Comparison of ENCODE assay signal across 10 cellular contexts in genomic region chr12:118064608-118065007, GRCh38. TPM values are rescaled to one million over a fixed set of nuclear protein-coding genes. Genes with fewer than 3 reads are reported as not detected.
DNase-seq lines count a peak whose midpoint lies in the region; ATAC-seq and TF ChIP-seq lines count a peak whose summit lies in the region.
"Had no signal": no experiment of that assay in that cellular context is flagged by ENCODE, and none has a peak within 500 bp of the region (broad histone marks: within the 10 kb centered on the region; RNA-seq: fewer than 3 reads in every experiment).

No MANE protein-coding gene starts in this region.

- H4K20me1 ChIP-seq in Loucy (ENCODE audit: insufficient read depth, low read length, poor library complexity, severe bottlenecking) = peaks cover 3% of the 10 kb centered on the region

- H3K9me3 ChIP-seq in Loucy (ENCODE audit: insufficient read depth, low read depth, low read length) (no peaks in the 10 kb centered on the region), psoas muscle (no peaks in the 10 kb centered on the region)

- no peak overlapping the region for H3K9ac ChIP-seq in Loucy (ENCODE audit: low read depth, low read length, poor library complexity, severe bottlenecking)

- no peak overlapping the region for H2AFZ ChIP-seq in Loucy (ENCODE audit: low read length)

- H3K27ac ChIP-seq in psoas muscle = no peak overlapping the region

- H3K4me3 Mint-ChIP-seq in activated CD4-positive, alpha-beta T cell treated with anti-CD3 and anti-CD28 coated beads for 36 hours = peak overlapping the region; percentile 38
- peak overlapping the region; percentile 42 for H3K4me3 Mint-ChIP-seq in stimulated activated memory B cell treated with anti-CD40 and anti-IgM and Interleukin-4, amounts not matched to agents 10 μg/mL and 1 μg/mL and 100 μg/mL, for 72 hours

- no peak overlapping the region for H3K4me3 ChIP-seq in Loucy (ENCODE audit: low read length, poor library complexity, severe bottlenecking)
- no peak overlapping the region for H3K4me3 ChIP-seq in choroid plexus epithelial cell (ENCODE audit: low read depth, low read length)
- H3K4me3 ChIP-seq in psoas muscle = no peak overlapping the region

- CTCF ChIA-PET in activated CD4-positive, alpha-beta T cell treated with anti-CD3 and anti-CD28 coated beads for 36 hours (lab: Charles Lee) = interaction anchor here (0.6 to 4.2 kb wide), 14 partner anchors 9 to 190 kb away, joined by 3 to 32 read pairs (median 4); partner anchors contain the start of gene KSR2

- 0 out of 2 replicates have a peak, but pooled peaks cover 7% of the 10 kb centered on the region for H3F3A ChIP-seq in Loucy (ENCODE audit: low read depth)

- peak; percentile 53 for ATAC-seq in activated CD4-positive, alpha-beta T cell treated with anti-CD3 and anti-CD28 coated beads for 36 hours
- peak; percentile 57 for ATAC-seq in stimulated activated memory B cell treated with anti-CD40 and anti-IgM and Interleukin-4, amounts not matched to agents 10 μg/mL and 1 μg/mL and 100 μg/mL, for 72 hours
- ATAC-seq in psoas muscle = no peak

- TF ChIP-seq CTCF in Loucy (conservative IDR thresholded peaks at IDR 0.05; ENCODE audit: low read length) (peak; percentile 59), choroid plexus epithelial cell (conservative IDR thresholded peaks at IDR 0.05; ENCODE audit: low read depth, low read length) (peak; percentile 47), psoas muscle (IDR thresholded peaks at IDR 0.05) (no peak)

- peaks cover 14% of the 10 kb centered on the region for H3K36me3 Mint-ChIP-seq in activated CD4-positive, alpha-beta T cell treated with anti-CD3 and anti-CD28 coated beads for 36 hours (ENCODE audit: low read depth)
- H3K36me3 Mint-ChIP-seq in stimulated activated memory B cell treated with anti-CD40 and anti-IgM and Interleukin-4, amounts not matched to agents 10 μg/mL and 1 μg/mL and 100 μg/mL, for 72 hours = no peaks in the 10 kb centered on the region

- H3K4me1 ChIP-seq in Loucy (ENCODE audit: insufficient read depth, low read length, poor library complexity, severe bottlenecking) (peaks cover 25% of the 10 kb centered on the region), psoas muscle (peaks cover 3% of the 10 kb centered on the region)

- H3K4me2 ChIP-seq in Loucy (ENCODE audit: low read depth, low read length, poor library complexity, severe bottlenecking) = peak overlapping the region; percentile 44

- no peaks in the 10 kb centered on the region for H3K36me3 ChIP-seq in Loucy (ENCODE audit: insufficient read depth, low read length)
- peaks cover 0 to 18% of the 10 kb centered on the region in 2 donors for H3K36me3 ChIP-seq in psoas muscle (ENCODE audit: insufficient read depth in 1 of 2, low read depth in 1 of 2)

- POLR2A ChIA-PET in activated CD4-positive, alpha-beta T cell treated with anti-CD3 and anti-CD28 coated beads for 36 hours (lab: Charles Lee) = interaction anchor here (0.6 to 1.0 kb wide), 5 partner anchors 18 to 1331 kb away, joined by 3 to 7 read pairs (median 3); no protein-coding TSS in a partner anchor

- peaks cover 43% of the 10 kb centered on the region for H3K4me1 Mint-ChIP-seq in activated CD4-positive, alpha-beta T cell treated with anti-CD3 and anti-CD28 coated beads for 36 hours
- peaks cover 47% of the 10 kb centered on the region for H3K4me1 Mint-ChIP-seq in stimulated activated memory B cell treated with anti-CD40 and anti-IgM and Interleukin-4, amounts not matched to agents 10 μg/mL and 1 μg/mL and 100 μg/mL, for 72 hours

- no peaks in the 10 kb centered on the region for H3K27me3 ChIP-seq in Loucy (ENCODE audit: insufficient read depth, low read length, poor library complexity, severe bottlenecking)
- H3K27me3 ChIP-seq in psoas muscle (ENCODE audit: insufficient read depth in 3 of 3, low read length in 2 of 3) = no peaks in the 10 kb centered on the region

- H3K27me3 Mint-ChIP-seq in activated CD4-positive, alpha-beta T cell treated with anti-CD3 and anti-CD28 coated beads for 36 hours = peaks cover 12% of the 10 kb centered on the region
- H3K27me3 Mint-ChIP-seq in stimulated activated memory B cell treated with anti-CD40 and anti-IgM and Interleukin-4, amounts not matched to agents 10 μg/mL and 1 μg/mL and 100 μg/mL, for 72 hours = peaks cover 17% of the 10 kb centered on the region

- H3K9me3 Mint-ChIP-seq in activated CD4-positive, alpha-beta T cell treated with anti-CD3 and anti-CD28 coated beads for 36 hours (ENCODE audit: low read depth) = no peaks in the 10 kb centered on the region
- no peaks in the 10 kb centered on the region for H3K9me3 Mint-ChIP-seq in stimulated activated memory B cell treated with anti-CD40 and anti-IgM and Interleukin-4, amounts not matched to agents 10 μg/mL and 1 μg/mL and 100 μg/mL, for 72 hours

- peak overlapping the region; percentile 60 for H3K27ac Mint-ChIP-seq in activated CD4-positive, alpha-beta T cell treated with anti-CD3 and anti-CD28 coated beads for 36 hours
- H3K27ac Mint-ChIP-seq in stimulated activated memory B cell treated with anti-CD40 and anti-IgM and Interleukin-4, amounts not matched to agents 10 μg/mL and 1 μg/mL and 100 μg/mL, for 72 hours = peak overlapping the region; percentile 75

- DNase-seq in activated CD4-positive, alpha-beta T cell treated with anti-CD3 and anti-CD28 coated beads for 36 hours = peak; percentile 37
- no peak for DNase-seq in activated CD4-positive, alpha-beta T cell treated with anti-CD3 and anti-CD28 coated beads, Interleukin-2, amount 50 U/mL, for 4 hours
- DNase-seq in choroid plexus epithelial cell (ENCODE audit: low read depth) = peak; percentile 33
- DNase-seq in psoas muscle = no peak
- no peak for DNase-seq in mesenteric fat pad (ENCODE audit: low spot score)
- no peak for DNase-seq in GDM1 (lab: John Stamatoyannopoulos, UW)
- DNase-seq: activated effector memory CD4-positive, alpha-beta T cell treated with Interleukin-2 at 50 U/mL for 16 hours; MM.1S had no signal

- intact Hi-C loops in activated CD4-positive, alpha-beta T cell treated with anti-CD3 and anti-CD28 coated beads for 36 hours (cut with DNase I, micrococcal nuclease) = loop anchor here (5.0 to 10.0 kb wide), 4 partner anchors 73 to 872 kb away; partner anchors contain the start of genes FBXO21 (in 1 of the 2), PEBP1 (in 1 of the 2), SUDS3 (in 1 of the 2) and TAOK3 (in 1 of the 2)
- intact Hi-C loops in psoas muscle (cut with DNase I) = loop anchor here (5.0 kb wide), 1 partner anchor 38 kb away; the partner anchor contains the start of gene VSIG10 (in 2 of the 2)

- peaks cover 25% of the 10 kb centered on the region; the same call in 1 of the 2 replicates for H3K79me2 ChIP-seq in Loucy (ENCODE audit: insufficient read depth, low read length)

- WGBS in psoas muscle, 3 donors = 39 to 68% (median 44%) methylated on average over 2 of the region's 2 CpGs

- H3K9me2 ChIP-seq in Loucy (replicated peaks; ENCODE audit: low read depth, low read length) = no peaks in the 10 kb centered on the region

RNA-seq across cellular contexts. Expression of gene WSB2, which starts 3.6 kb away (rescaled TPM):
- 10 to 100 TPM; 57.7 to 58.2 TPM for total RNA-seq in activated CD4-positive, alpha-beta T cell treated with anti-CD3 and anti-CD28 coated beads for 36 hours
- total RNA-seq in psoas muscle (10 to 100 TPM; 74.4 to 96.4 (median 83.4) TPM), mesenteric fat pad (122 TPM)
- 100 to 1,000 TPM in 2 of 3 donors, 10 to 100 TPM in 1; 63.8 to 113 (median 110) TPM for polyA plus RNA-seq in psoas muscle

RNA-seq across cellular contexts. Expression of gene VSIG10, which starts 39.2 kb away (rescaled TPM):
- 1 to 10 TPM; 6.5 to 8.2 TPM for total RNA-seq in activated CD4-positive, alpha-beta T cell treated with anti-CD3 and anti-CD28 coated beads for 36 hours
- 10 to 100 TPM in 2 of 4 donors, 1 to 10 TPM in 2; 7.3 to 13.9 (median 10.8) TPM for total RNA-seq in psoas muscle
- polyA plus RNA-seq in psoas muscle = 10 to 100 TPM in 2 of 3 donors, 1 to 10 TPM in 1; 4.8 to 12.8 (median 10.7) TPM
- total RNA-seq in mesenteric fat pad = 22.4 TPM

RNA-seq across cellular contexts. Expression of gene RFC5, which starts 48.1 kb away (rescaled TPM):
- total RNA-seq in activated CD4-positive, alpha-beta T cell treated with anti-CD3 and anti-CD28 coated beads for 36 hours = 10 to 100 TPM; 63.0 to 78.9 TPM
- total RNA-seq in psoas muscle = 1 to 10 TPM; 2.2 to 4.6 (median 3.2) TPM
- 1 to 10 TPM; 3.4 to 8.5 (median 5.1) TPM for polyA plus RNA-seq in psoas muscle
- 5.7 TPM for total RNA-seq in mesenteric fat pad

Comparison
In these comparisons a context has a peak if more than half of its experiments do, and no peak if none do; other contexts are left out.
1. DNase-seq: peak in activated CD4-positive, alpha-beta T cell treated with anti-CD3 and anti-CD28 coated beads for 36 hours (single experiment) and choroid plexus epithelial cell (single experiment); none in activated CD4-positive, alpha-beta T cell treated with anti-CD3 and anti-CD28 coated beads, Interleukin-2, amount 50 U/mL, for 4 hours (0 of 2), psoas muscle (0 of 2), mesenteric fat pad (single experiment) and GDM1 (single experiment).
2. ATAC-seq: peak in activated CD4-positive, alpha-beta T cell treated with anti-CD3 and anti-CD28 coated beads for 36 hours (single experiment) and stimulated activated memory B cell treated with anti-CD40 and anti-IgM and Interleukin-4, amounts not matched to agents 10 μg/mL and 1 μg/mL and 100 μg/mL, for 72 hours (single experiment); none in psoas muscle (0 of 4).